ENCODE assay signal across 1 cellular context in the genomic region with DNA sequence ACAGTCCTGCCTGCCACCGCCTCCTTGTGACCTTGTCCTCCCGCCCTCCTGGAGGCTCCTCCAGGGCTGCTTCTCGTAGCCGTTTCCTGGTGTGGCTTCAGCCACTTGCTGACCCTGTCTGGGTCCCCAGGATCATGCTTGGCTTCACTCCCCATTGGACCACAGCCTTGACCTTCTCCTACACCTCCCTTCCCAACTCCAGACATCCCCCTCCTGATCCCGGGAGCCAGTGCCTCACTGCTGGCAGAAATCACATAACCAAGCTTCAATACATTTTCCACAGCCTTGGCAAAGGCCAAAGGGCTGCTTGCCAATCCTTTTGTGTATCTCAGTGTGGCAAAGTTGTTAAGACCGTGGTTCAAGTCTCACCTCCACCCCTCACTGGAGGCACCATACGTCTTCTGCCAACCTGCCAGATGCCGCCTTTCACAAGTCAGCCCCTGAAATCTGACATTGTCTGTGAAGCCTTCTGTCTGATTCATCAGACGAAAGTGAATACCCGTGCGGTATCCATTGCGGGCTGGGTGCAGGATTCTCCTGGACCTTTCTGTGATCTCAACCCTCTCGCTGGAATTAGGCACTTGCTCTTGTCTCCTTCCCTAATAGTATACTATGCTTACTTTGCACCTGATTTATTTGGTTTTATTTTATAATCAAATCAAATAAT.
A peak's percentile ranks its signal among the peaks of the same experiment; 100 is the strongest.
TF ChIP-seq lines count a peak whose summit lies in the region.

No MANE protein-coding gene starts in this region.

TF ChIP-seq in HepG2, 621 proteins besides CTCF, POLR2A, EP300 and RAD21:
- TF ChIP-seq CEBPB (IDR thresholded peaks at IDR 0.05; ENCODE audit: borderline replicate concordance, low read depth, low read length) (no peak), EZH2 (conservative IDR thresholded peaks at IDR 0.05; ENCODE audit: low read depth, low read length) (0 out of 2 replicates have a peak, but pooled peaks have one; percentile 62)
TF ChIP-seq in HepG2: peak in this region for 1.
